In the genomic region with DNA sequence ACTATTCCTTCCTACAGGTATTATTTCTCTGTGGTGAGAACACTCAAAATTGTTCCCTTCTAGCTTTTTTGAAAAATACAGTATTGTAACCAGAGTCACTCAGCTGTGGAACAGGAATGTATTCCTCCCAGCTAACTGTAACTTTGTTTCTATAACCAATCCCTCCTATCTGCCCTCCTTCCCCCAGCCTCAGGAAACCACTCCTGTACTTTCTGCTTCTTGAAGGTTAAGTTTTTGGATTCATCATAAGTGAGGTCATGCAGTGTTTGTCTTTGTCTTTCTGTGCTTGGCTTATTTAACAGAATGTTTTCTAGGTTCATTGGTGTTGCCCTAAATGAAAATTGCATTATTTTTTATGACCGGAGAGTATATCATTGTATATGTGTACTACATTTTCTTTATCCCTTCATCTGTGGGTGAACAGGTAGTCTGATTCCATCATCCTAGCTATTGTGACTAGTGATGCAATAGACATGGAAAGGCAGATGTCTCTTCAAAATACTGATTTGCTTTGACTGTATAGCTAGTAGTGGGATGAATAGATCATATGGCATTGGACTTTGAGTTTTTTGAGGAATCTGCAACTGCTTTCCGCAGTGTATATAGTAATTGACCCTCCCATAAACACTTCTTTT, we compare ENCODE assay signal across 16 cellular contexts.
DNase-seq lines count a peak whose midpoint lies in the region; FAIRE-seq and TF ChIP-seq lines count a peak whose summit lies in the region.
"Had no signal": no experiment of that assay in that cellular context is flagged by ENCODE, and none has a peak within 500 bp of the region (broad histone marks: within the 10 kb centered on the region; RNA-seq: fewer than 3 reads in every experiment).

No MANE protein-coding gene starts in this region.

- H3K4me3 Mint-ChIP-seq in CD8-positive, alpha-beta memory T cell, result peak overlapping the region in 6 of 7 donors; percentile 0 to 82 (median 26)
- no peak overlapping the region for H3K4me3 Mint-ChIP-seq in CD14-positive monocyte
- H3K4me3 Mint-ChIP-seq: H9 had no signal

- no peak for FAIRE-seq in bronchial epithelial cell (lab: Jason Lieb, UNC)
- FAIRE-seq: TTC549 had no signal

- CTCF ChIA-PET in CD8-positive, alpha-beta memory T cell (lab: Charles Lee), result interaction anchor here (1.4 kb wide), 1 partner anchor 10 kb away, joined by 3 read pairs; no protein-coding TSS in a partner anchor

- peaks cover 54% of the 10 kb centered on the region for H3K79me2 ChIP-seq in neural cell (replicated peaks; ENCODE audit: insufficient read depth, low read length)

- H3K4me1 Mint-ChIP-seq in CD8-positive, alpha-beta memory T cell, result peaks cover 53 to 64% (median 61%) of the 10 kb centered on the region in 3 donors
- H3K4me1 Mint-ChIP-seq in CD14-positive monocyte, result peaks cover 37% of the 10 kb centered on the region

- no peaks in the 10 kb centered on the region for H3K27me3 Mint-ChIP-seq in CD8-positive, alpha-beta memory T cell
- no peaks in the 10 kb centered on the region for H3K27me3 Mint-ChIP-seq in CD14-positive monocyte (ENCODE audit: low read depth in 3 of 3)

- no peak overlapping the region for H3K9ac ChIP-seq in neural cell (ENCODE audit: low read length)

- no peaks in the 10 kb centered on the region for H3F3A ChIP-seq in neural cell (ENCODE audit: insufficient read depth, low read length, poor library complexity, severe bottlenecking)

- POLR2A ChIA-PET in CD8-positive, alpha-beta memory T cell (lab: Charles Lee), result no interaction called here

- H3K27me3 ChIP-seq in CD8-positive, alpha-beta memory T cell (ENCODE audit: insufficient read depth, low read length, poor library complexity, severe bottlenecking), result no peaks in the 10 kb centered on the region
- H3K27me3 ChIP-seq in bronchial epithelial cell (ENCODE audit: control insufficient read depth, insufficient read depth, low read length) (no peaks in the 10 kb centered on the region), neural cell (ENCODE audit: insufficient read depth, low read depth, low read length) (no peaks in the 10 kb centered on the region)
- H3K27me3 ChIP-seq: esophagus squamous epithelium had no signal

- no peaks in the 10 kb centered on the region for H4K20me1 ChIP-seq in neural cell (ENCODE audit: insufficient read depth)

- no peak for TF ChIP-seq EP300 in neural cell (conservative IDR thresholded peaks at IDR 0.05; ENCODE audit: poor library complexity, severe bottlenecking)

- peak overlapping the region; percentile 21 for H3K4me2 ChIP-seq in neural cell (ENCODE audit: low read length)

- TF ChIP-seq CTCF in NB4 (IDR thresholded peaks at IDR 0.05; ENCODE audit: low read depth, low read length) (no peak), bronchial epithelial cell (IDR thresholded peaks at IDR 0.05; ENCODE audit: insufficient read depth, low read length, severe bottlenecking) (no peak), neural cell (IDR thresholded peaks at IDR 0.05; ENCODE audit: poor library complexity, severe bottlenecking) (no peak), CD14-positive monocyte (IDR thresholded peaks at IDR 0.05) (no peak)

- intact Hi-C loops in CD14-positive monocyte (cut with micrococcal nuclease), result no loop called here

- peaks cover 6% of the 10 kb centered on the region for H3K36me3 ChIP-seq in CD8-positive, alpha-beta memory T cell (ENCODE audit: insufficient read depth, low read length)
- H3K36me3 ChIP-seq in bronchial epithelial cell (ENCODE audit: control insufficient read depth, insufficient read depth, low read length) (peaks cover 6% of the 10 kb centered on the region), neural cell (ENCODE audit: insufficient read depth, low read length) (no peaks in the 10 kb centered on the region)

- no peak for TF ChIP-seq RAD21 in neural cell (conservative IDR thresholded peaks at IDR 0.05)

- TF ChIP-seq POLR2A in NB4 (IDR thresholded peaks at IDR 0.05; ENCODE audit: extremely low read depth, insufficient read length), result no peak

- H3K27ac Mint-ChIP-seq in CD8-positive, alpha-beta memory T cell, result peak overlapping the region in 4 of 8 donors; percentile 3 to 39 (median 29)
- peak overlapping the region in 1 of 7 donors; percentile 62 for H3K27ac Mint-ChIP-seq in CD14-positive monocyte

- no peak for DNase-seq in CD8-positive, alpha-beta memory T cell
- no peak for DNase-seq in NB4 (ENCODE audit: low read depth)
- peak; percentile 3 for DNase-seq in bronchial epithelial cell (ENCODE audit: low read depth)
- no peak for DNase-seq in CD14-positive monocyte (ENCODE audit: low spot score)
- DNase-seq in NCI-H1436 treated with DMSO at 0.1 percent for 48 hours (lab: John Stamatoyannopoulos, UW), result no peak
- DNase-seq in LoVo (ENCODE audit: low spot score), result no peak
- DNase-seq: activated T-cell treated with anti-CD3 and anti-CD28 coated beads for 4 hours; central memory CD4-positive, alpha-beta T cell; DMS153; esophagus squamous epithelium; H9; NCI-H1092 treated with DMSO at 0.1 percent for 48 hours; RPMI8226; stimulated activated CD4-positive, alpha-beta T cell treated with anti-CD3 and anti-CD28 coated beads, Interleukin-4, amount 100 ng/mL, for 24 hours had no signal

- H3K4me1 ChIP-seq in CD8-positive, alpha-beta memory T cell (ENCODE audit: insufficient read depth, low read length), result peaks cover 42% of the 10 kb centered on the region

- no peak overlapping the region for H3K27ac ChIP-seq in CD8-positive, alpha-beta memory T cell (ENCODE audit: low read depth, low read length)
- no peak overlapping the region for H3K27ac ChIP-seq in neural cell (ENCODE audit: low read length)
- H3K27ac ChIP-seq: esophagus squamous epithelium had no signal

- H3K4me3 ChIP-seq in CD8-positive, alpha-beta memory T cell (ENCODE audit: low read length), result no peak overlapping the region
- H3K4me3 ChIP-seq in NB4 (ENCODE audit: low read depth, low read length) (peak overlapping the region; percentile 11), bronchial epithelial cell (ENCODE audit: low read depth, low read length) (no peak overlapping the region), neural cell (ENCODE audit: low read length) (peak overlapping the region; percentile 27)

- no peak overlapping the region for H2AFZ ChIP-seq in neural cell (ENCODE audit: low read depth, low read length)

- H3K36me3 Mint-ChIP-seq in CD8-positive, alpha-beta memory T cell, result peaks cover 0 to 40% (median 15%) of the 10 kb centered on the region in 3 donors
- peaks cover 27 to 40% of the 10 kb centered on the region in 2 donors for H3K36me3 Mint-ChIP-seq in CD14-positive monocyte

- H3K9me3 ChIP-seq in CD8-positive, alpha-beta memory T cell (ENCODE audit: low read length), result no peaks in the 10 kb centered on the region
- H3K9me3 ChIP-seq in neural cell (ENCODE audit: low read length), result no peaks in the 10 kb centered on the region
- H3K9me3 ChIP-seq: esophagus squamous epithelium had no signal

- H3K9me2 ChIP-seq in neural cell (ENCODE audit: insufficient read depth, low read length), result no peaks in the 10 kb centered on the region

- no peaks in the 10 kb centered on the region for H3K9me3 Mint-ChIP-seq in CD8-positive, alpha-beta memory T cell
- no peaks in the 10 kb centered on the region for H3K9me3 Mint-ChIP-seq in CD14-positive monocyte
- H3K9me3 Mint-ChIP-seq: H9 had no signal

TF ChIP-seq in neural cell, 6 proteins besides CTCF, POLR2A, EP300 and RAD21:
- TF ChIP-seq EZH2 (IDR thresholded peaks at IDR 0.05; ENCODE audit: borderline replicate concordance, insufficient read depth, low read length, poor library complexity, severe bottlenecking), result no peak
- no peak for TF ChIP-seq TAF1 (IDR thresholded peaks at IDR 0.05; ENCODE audit: low read depth)
- TF ChIP-seq MXI1 (conservative IDR thresholded peaks at IDR 0.05; ENCODE audit: poor library complexity, severe bottlenecking), result no peak
- TF ChIP-seq, protein P1, sequence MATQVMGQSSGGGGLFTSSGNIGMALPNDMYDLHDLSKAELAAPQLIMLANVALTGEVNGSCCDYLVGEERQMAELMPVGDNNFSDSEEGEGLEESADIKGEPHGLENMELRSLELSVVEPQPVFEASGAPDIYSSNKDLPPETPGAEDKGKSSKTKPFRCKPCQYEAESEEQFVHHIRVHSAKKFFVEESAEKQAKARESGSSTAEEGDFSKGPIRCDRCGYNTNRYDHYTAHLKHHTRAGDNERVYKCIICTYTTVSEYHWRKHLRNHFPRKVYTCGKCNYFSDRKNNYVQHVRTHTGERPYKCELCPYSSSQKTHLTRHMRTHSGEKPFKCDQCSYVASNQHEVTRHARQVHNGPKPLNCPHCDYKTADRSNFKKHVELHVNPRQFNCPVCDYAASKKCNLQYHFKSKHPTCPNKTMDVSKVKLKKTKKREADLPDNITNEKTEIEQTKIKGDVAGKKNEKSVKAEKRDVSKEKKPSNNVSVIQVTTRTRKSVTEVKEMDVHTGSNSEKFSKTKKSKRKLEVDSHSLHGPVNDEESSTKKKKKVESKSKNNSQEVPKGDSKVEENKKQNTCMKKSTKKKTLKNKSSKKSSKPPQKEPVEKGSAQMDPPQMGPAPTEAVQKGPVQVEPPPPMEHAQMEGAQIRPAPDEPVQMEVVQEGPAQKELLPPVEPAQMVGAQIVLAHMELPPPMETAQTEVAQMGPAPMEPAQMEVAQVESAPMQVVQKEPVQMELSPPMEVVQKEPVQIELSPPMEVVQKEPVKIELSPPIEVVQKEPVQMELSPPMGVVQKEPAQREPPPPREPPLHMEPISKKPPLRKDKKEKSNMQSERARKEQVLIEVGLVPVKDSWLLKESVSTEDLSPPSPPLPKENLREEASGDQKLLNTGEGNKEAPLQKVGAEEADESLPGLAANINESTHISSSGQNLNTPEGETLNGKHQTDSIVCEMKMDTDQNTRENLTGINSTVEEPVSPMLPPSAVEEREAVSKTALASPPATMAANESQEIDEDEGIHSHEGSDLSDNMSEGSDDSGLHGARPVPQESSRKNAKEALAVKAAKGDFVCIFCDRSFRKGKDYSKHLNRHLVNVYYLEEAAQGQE (IDR thresholded peaks at IDR 0.05; ENCODE audit: borderline replicate concordance), result no peak
- TF ChIP-seq POLR2AphosphoS5 (IDR thresholded peaks at IDR 0.05), result no peak
- TF ChIP-seq SMC3 (conservative IDR thresholded peaks at IDR 0.05; ENCODE audit: poor library complexity), result no peak
TF ChIP-seq in neural cell: peak in this region for 0.

Comparison
In these comparisons a context has a peak if more than half of its experiments do, and no peak if none do; other contexts are left out.
1. H3K4me3 ChIP-seq: peak in NB4 (single experiment) and neural cell (single experiment); none in CD8-positive, alpha-beta memory T cell (single experiment) and bronchial epithelial cell (single experiment).
2. H3K4me3 Mint-ChIP-seq: peak in CD8-positive, alpha-beta memory T cell (6 of 7); none in CD14-positive monocyte (0 of 2).